ENCODE assay signal across 1 cellular context in genomic region chr6:41779793-41780622, GRCh38.
TF ChIP-seq lines count a peak whose summit lies in the region.

A gene with protein sequence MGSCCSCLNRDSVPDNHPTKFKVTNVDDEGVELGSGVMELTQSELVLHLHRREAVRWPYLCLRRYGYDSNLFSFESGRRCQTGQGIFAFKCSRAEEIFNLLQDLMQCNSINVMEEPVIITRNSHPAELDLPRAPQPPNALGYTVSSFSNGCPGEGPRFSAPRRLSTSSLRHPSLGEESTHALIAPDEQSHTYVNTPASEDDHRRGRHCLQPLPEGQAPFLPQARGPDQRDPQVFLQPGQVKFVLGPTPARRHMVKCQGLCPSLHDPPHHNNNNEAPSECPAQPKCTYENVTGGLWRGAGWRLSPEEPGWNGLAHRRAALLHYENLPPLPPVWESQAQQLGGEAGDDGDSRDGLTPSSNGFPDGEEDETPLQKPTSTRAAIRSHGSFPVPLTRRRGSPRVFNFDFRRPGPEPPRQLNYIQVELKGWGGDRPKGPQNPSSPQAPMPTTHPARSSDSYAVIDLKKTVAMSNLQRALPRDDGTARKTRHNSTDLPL (minus strand): TSS chr6:41779900. CDS start chr6:41776987, 2,913 bp downstream.

TF ChIP-seq in HepG2, 621 proteins besides CTCF, POLR2A, EP300 and RAD21 (continued from another document and continues in another):
- TF ChIP-seq, protein P1, sequence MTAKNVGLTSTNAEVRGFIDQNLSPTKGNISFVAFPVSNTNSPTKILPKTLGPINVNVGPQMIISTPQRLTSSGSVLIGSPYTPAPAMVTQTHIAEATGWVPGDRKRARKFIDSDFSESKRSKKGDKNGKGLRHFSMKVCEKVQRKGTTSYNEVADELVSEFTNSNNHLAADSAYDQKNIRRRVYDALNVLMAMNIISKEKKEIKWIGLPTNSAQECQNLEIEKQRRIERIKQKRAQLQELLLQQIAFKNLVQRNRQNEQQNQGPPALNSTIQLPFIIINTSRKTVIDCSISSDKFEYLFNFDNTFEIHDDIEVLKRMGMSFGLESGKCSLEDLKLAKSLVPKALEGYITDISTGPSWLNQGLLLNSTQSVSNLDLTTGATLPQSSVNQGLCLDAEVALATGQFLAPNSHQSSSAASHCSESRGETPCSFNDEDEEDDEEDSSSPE (CRISPR knock-in tag; IDR thresholded peaks at IDR 0.05) = peak; percentile 79
- TF ChIP-seq RFX3 (CRISPR knock-in tag; IDR thresholded peaks at IDR 0.05) (no peak), ZFP37 (CRISPR knock-in tag; IDR thresholded peaks at IDR 0.05; ENCODE audit: borderline replicate concordance) (no peak), ZNF790 (CRISPR knock-in tag; IDR thresholded peaks at IDR 0.05; ENCODE audit: borderline replicate concordance) (no peak), ZNF10 (CRISPR knock-in tag; IDR thresholded peaks at IDR 0.05; ENCODE audit: borderline replicate concordance, low read depth) (no peak), RFX5 (IDR thresholded peaks at IDR 0.05; ENCODE audit: low read depth, low read length) (0 out of 2 replicates have a peak, but pooled peaks have one; percentile 11), SOX13 (IDR thresholded peaks at IDR 0.05) (no peak), SOX13 (CRISPR knock-in tag; conservative IDR thresholded peaks at IDR 0.05 in 1 of 2, IDR thresholded peaks at IDR 0.05 in 1 of 2) (peak in 1 of 2 experiments; percentile 64; a peak in 2 of 4 replicates), FOXA1 (IDR thresholded peaks at IDR 0.05) (no peak), FOXA1 (CRISPR knock-in tag; IDR thresholded peaks at IDR 0.05) (0 out of 2 replicates have a peak, but pooled peaks have one; percentile 49), ZNF605 (CRISPR knock-in tag; IDR thresholded peaks at IDR 0.05) (0 out of 2 replicates have a peak, but pooled peaks have one; percentile 67), SAP130 (CRISPR knock-in tag; IDR thresholded peaks at IDR 0.05; ENCODE audit: low read depth) (peak; percentile 93), KIAA2018 (CRISPR knock-in tag; IDR thresholded peaks at IDR 0.05; ENCODE audit: borderline replicate concordance) (no peak), ZNF350 (CRISPR knock-in tag; IDR thresholded peaks at IDR 0.05; ENCODE audit: borderline replicate concordance, low read depth) (peak; percentile 78; the same call in 1 of the 2 replicates), SATB2 (CRISPR knock-in tag; IDR thresholded peaks at IDR 0.05) (no peak), TMF1 (CRISPR knock-in tag; IDR thresholded peaks at IDR 0.05; ENCODE audit: low read depth) (0 out of 2 replicates have a peak, but pooled peaks have one; percentile 55), ZNF446 (CRISPR knock-in tag; IDR thresholded peaks at IDR 0.05) (no peak), SNAPC5 (CRISPR knock-in tag; IDR thresholded peaks at IDR 0.05; ENCODE audit: borderline replicate concordance) (no peak), GLI4 (CRISPR knock-in tag; IDR thresholded peaks at IDR 0.05; ENCODE audit: borderline replicate concordance) (no peak), ZNF503 (CRISPR knock-in tag; IDR thresholded peaks at IDR 0.05) (no peak), DR1 (CRISPR knock-in tag; IDR thresholded peaks at IDR 0.05) (peak; percentile 52; the same call in 1 of the 2 replicates), ZFY (CRISPR knock-in tag; IDR thresholded peaks at IDR 0.05) (peak; percentile 78), CHD2 (IDR thresholded peaks at IDR 0.05; ENCODE audit: low read depth, low read length) (peak; percentile 58; the same call in 1 of the 2 replicates), MTA3 (CRISPR knock-in tag; IDR thresholded peaks at IDR 0.05) (no peak), ZSCAN5A (CRISPR knock-in tag; IDR thresholded peaks at IDR 0.05; ENCODE audit: borderline replicate concordance) (no peak), ZNF891 (CRISPR knock-in tag; IDR thresholded peaks at IDR 0.05) (peak; percentile 78), ETS1 (CRISPR knock-in tag; IDR thresholded peaks at IDR 0.05) (no peak), ZNF788 (CRISPR knock-in tag; IDR thresholded peaks at IDR 0.05; ENCODE audit: borderline replicate concordance) (peak; percentile 95; the same call in 1 of the 2 replicates), PAXIP1 (CRISPR knock-in tag; conservative IDR thresholded peaks at IDR 0.05) (peak; percentile 65)
- TF ChIP-seq, protein P2, sequence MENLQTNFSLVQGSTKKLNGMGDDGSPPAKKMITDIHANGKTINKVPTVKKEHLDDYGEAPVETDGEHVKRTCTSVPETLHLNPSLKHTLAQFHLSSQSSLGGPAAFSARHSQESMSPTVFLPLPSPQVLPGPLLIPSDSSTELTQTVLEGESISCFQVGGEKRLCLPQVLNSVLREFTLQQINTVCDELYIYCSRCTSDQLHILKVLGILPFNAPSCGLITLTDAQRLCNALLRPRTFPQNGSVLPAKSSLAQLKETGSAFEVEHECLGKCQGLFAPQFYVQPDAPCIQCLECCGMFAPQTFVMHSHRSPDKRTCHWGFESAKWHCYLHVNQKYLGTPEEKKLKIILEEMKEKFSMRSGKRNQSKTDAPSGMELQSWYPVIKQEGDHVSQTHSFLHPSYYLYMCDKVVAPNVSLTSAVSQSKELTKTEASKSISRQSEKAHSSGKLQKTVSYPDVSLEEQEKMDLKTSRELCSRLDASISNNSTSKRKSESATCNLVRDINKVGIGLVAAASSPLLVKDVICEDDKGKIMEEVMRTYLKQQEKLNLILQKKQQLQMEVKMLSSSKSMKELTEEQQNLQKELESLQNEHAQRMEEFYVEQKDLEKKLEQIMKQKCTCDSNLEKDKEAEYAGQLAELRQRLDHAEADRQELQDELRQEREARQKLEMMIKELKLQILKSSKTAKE (CRISPR knock-in tag; IDR thresholded peaks at IDR 0.05; ENCODE audit: borderline replicate concordance) = 0 out of 2 replicates have a peak, but pooled peaks have one; percentile 33
- TF ChIP-seq, protein P3, sequence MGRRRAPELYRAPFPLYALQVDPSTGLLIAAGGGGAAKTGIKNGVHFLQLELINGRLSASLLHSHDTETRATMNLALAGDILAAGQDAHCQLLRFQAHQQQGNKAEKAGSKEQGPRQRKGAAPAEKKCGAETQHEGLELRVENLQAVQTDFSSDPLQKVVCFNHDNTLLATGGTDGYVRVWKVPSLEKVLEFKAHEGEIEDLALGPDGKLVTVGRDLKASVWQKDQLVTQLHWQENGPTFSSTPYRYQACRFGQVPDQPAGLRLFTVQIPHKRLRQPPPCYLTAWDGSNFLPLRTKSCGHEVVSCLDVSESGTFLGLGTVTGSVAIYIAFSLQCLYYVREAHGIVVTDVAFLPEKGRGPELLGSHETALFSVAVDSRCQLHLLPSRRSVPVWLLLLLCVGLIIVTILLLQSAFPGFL (CRISPR knock-in tag; IDR thresholded peaks at IDR 0.05) = no peak
